Comparison of ENCODE assay signal across 8 cellular contexts in the genomic region with DNA sequence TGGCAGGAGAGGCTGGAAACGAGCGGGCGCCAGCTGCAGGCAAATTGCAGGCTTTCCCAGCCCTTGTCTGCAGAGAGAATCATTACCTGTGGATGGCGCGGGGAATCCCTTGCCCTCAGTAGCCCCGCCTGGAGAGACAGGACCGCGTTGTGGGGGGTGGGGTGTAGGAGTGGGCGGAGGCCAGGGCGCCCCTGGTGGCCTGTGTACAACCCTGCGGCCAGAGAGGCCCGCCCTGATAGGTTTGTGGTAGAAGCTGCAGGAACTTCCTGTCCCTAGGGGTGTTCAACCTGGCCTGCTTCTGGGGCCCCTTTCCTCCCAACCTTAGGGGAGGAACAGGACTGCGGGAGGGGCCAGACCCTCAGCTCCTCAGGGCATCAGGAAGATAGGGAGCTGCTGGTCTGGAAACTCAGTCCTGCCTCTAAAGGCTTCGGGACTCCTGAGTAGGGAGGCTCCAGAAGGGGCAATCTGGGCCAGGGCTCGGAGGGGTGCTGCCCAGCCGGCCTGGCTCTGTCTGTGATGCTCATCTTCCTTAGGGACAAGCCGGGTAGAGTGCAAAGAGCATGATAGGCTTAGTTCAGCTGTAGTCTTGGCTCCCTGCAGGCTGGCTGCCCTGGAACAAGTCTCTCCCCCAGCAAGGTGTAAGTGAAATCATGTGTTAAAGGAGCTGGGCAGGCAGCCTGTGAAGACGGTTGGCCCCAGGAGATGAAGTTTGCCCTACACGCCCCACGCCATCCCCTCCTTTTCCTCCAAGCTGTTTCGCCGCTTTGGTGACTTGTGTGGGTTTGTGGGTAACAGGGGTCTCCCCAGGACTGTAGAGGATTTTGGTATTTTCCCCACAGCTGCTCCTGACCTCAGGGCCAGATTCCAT. TPM values are rescaled to one million over a fixed set of nuclear protein-coding genes. Genes with fewer than 3 reads are reported as not detected.
A peak's percentile ranks its signal among the peaks of the same experiment; 100 is the strongest.
DNase-seq lines count a peak whose midpoint lies in the region; ATAC-seq, FAIRE-seq and TF ChIP-seq lines count a peak whose summit lies in the region.

No MANE protein-coding gene starts in this region.

- peak; percentile 87 for DNase-seq in DMS53 (lab: John Stamatoyannopoulos, UW)
- DNase-seq in HuH-7.5 (ENCODE audit: low spot score) = peak; percentile 96
- peak; percentile 13 for DNase-seq in RCC 7860 (ENCODE audit: low spot score)
- peak; percentile 84 for DNase-seq in activated T-helper 1 cell treated with anti-CD3 and anti-CD28 coated beads, Interleukin-12 subunit alpha, Interleukin-12 subunit beta, Interleukin-2, Interleukin-4 antibody, amounts not matched to agents 30 ng/mL and 10 ng/mL and 1 ng/mL, durations not matched to agents 14 hours and 24 hours and 36 hours (ENCODE audit: low spot score)
- peak; percentile 49 for DNase-seq in fibroblast of peridontal ligament (ENCODE audit: extremely low read depth)
- DNase-seq in stimulated activated naive CD8-positive, alpha-beta T cell treated with anti-CD3 and anti-CD28 coated beads, Interleukin-15, Interleukin-2, amounts not matched to agents 100 U/mL and 50 U/mL, for 24 hours = peak; percentile 87

- H3K9me3 Mint-ChIP-seq in activated T-helper 1 cell treated with anti-CD3 and anti-CD28 coated beads, Interleukin-12 subunit alpha, Interleukin-12 subunit beta, Interleukin-2, Interleukin-4 antibody, amounts not matched to agents 30 ng/mL and 10 ng/mL and 1 ng/mL, durations not matched to agents 14 hours and 24 hours and 36 hours = no peaks in the 10 kb centered on the region
- H3K9me3 Mint-ChIP-seq in nephron = no peaks in the 10 kb centered on the region

- H3K4me3 Mint-ChIP-seq in activated T-helper 1 cell treated with anti-CD3 and anti-CD28 coated beads, Interleukin-12 subunit alpha, Interleukin-12 subunit beta, Interleukin-2, Interleukin-4 antibody, amounts not matched to agents 30 ng/mL and 10 ng/mL and 1 ng/mL, durations not matched to agents 14 hours and 24 hours and 36 hours = peak overlapping the region; percentile 84
- peak overlapping the region; percentile 80 to 91 (median 85) for H3K4me3 Mint-ChIP-seq in nephron

- intact Hi-C loops in activated T-helper 1 cell treated with anti-CD3 and anti-CD28 coated beads, Interleukin-12 subunit alpha, Interleukin-12 subunit beta, Interleukin-2, Interleukin-4 antibody, amounts not matched to agents 30 ng/mL and 10 ng/mL and 1 ng/mL, durations not matched to agents 14 hours and 24 hours and 36 hours (cut with micrococcal nuclease) = loop anchor here (1.0 to 5.0 kb wide), 4 partner anchors 16 to 175 kb away; a partner anchor contains a TSS

- peaks cover 60% of the 10 kb centered on the region for H3K4me1 Mint-ChIP-seq in activated T-helper 1 cell treated with anti-CD3 and anti-CD28 coated beads, Interleukin-12 subunit alpha, Interleukin-12 subunit beta, Interleukin-2, Interleukin-4 antibody, amounts not matched to agents 30 ng/mL and 10 ng/mL and 1 ng/mL, durations not matched to agents 14 hours and 24 hours and 36 hours (ENCODE audit: low read depth)
- H3K4me1 Mint-ChIP-seq in nephron = peaks cover 32% of the 10 kb centered on the region

- H3K27ac Mint-ChIP-seq in activated T-helper 1 cell treated with anti-CD3 and anti-CD28 coated beads, Interleukin-12 subunit alpha, Interleukin-12 subunit beta, Interleukin-2, Interleukin-4 antibody, amounts not matched to agents 30 ng/mL and 10 ng/mL and 1 ng/mL, durations not matched to agents 14 hours and 24 hours and 36 hours = peak overlapping the region; percentile 91
- peak overlapping the region; percentile 45 to 89 (median 73) for H3K27ac Mint-ChIP-seq in nephron

- ATAC-seq in GM21526 (IDR thresholded peaks at IDR 0.05; ENCODE audit: low FRiP score, unreplicated experiment) = peak; percentile 66
- ATAC-seq in stimulated activated naive CD8-positive, alpha-beta T cell treated with anti-CD3 and anti-CD28 coated beads, Interleukin-15, Interleukin-2, amounts not matched to agents 100 U/mL and 50 U/mL, for 24 hours = peak; percentile 76

- no peak for FAIRE-seq in RCC 7860 (lab: Jason Lieb, UNC)

- no peaks in the 10 kb centered on the region for H3K27me3 Mint-ChIP-seq in activated T-helper 1 cell treated with anti-CD3 and anti-CD28 coated beads, Interleukin-12 subunit alpha, Interleukin-12 subunit beta, Interleukin-2, Interleukin-4 antibody, amounts not matched to agents 30 ng/mL and 10 ng/mL and 1 ng/mL, durations not matched to agents 14 hours and 24 hours and 36 hours (ENCODE audit: insufficient read depth)
- peaks cover 14% of the 10 kb centered on the region for H3K27me3 Mint-ChIP-seq in nephron (ENCODE audit: low read depth)

- peak; percentile 72 to 87 (median 81) for TF ChIP-seq CTCF in nephron (IDR thresholded peaks at IDR 0.05; ENCODE audit: unreplicated experiment in 3 of 3)

- peaks cover 4% of the 10 kb centered on the region for H3K36me3 Mint-ChIP-seq in activated T-helper 1 cell treated with anti-CD3 and anti-CD28 coated beads, Interleukin-12 subunit alpha, Interleukin-12 subunit beta, Interleukin-2, Interleukin-4 antibody, amounts not matched to agents 30 ng/mL and 10 ng/mL and 1 ng/mL, durations not matched to agents 14 hours and 24 hours and 36 hours (ENCODE audit: low read depth)
- peaks cover 1% of the 10 kb centered on the region for H3K36me3 Mint-ChIP-seq in nephron (ENCODE audit: low read depth)

RNA-seq across cellular contexts. Expression of a gene that starts 24.1 kb away (rescaled TPM):
- total RNA-seq in activated T-helper 1 cell treated with anti-CD3 and anti-CD28 coated beads, Interleukin-12 subunit alpha, Interleukin-12 subunit beta, Interleukin-2, Interleukin-4 antibody, amounts not matched to agents 30 ng/mL and 10 ng/mL and 1 ng/mL, durations not matched to agents 14 hours and 24 hours and 36 hours = 0.73 and 0.83 TPM in 2 replicates

Comparison
In these comparisons a context has a peak if more than half of its experiments do, and no peak if none do; other contexts are left out.
1. Peak in every context shown above with its lines: DNase-seq and ATAC-seq.
2. DNase-seq: peak in every context shown above with its lines; median percentile 96 in HuH-7.5; 87 in DMS53; 87 in stimulated activated naive CD8-positive, alpha-beta T cell treated with anti-CD3 and anti-CD28 coated beads, Interleukin-15, Interleukin-2, amounts not matched to agents 100 U/mL and 50 U/mL, for 24 hours; 84 in activated T-helper 1 cell treated with anti-CD3 and anti-CD28 coated beads, Interleukin-12 subunit alpha, Interleukin-12 subunit beta, Interleukin-2, Interleukin-4 antibody, amounts not matched to agents 30 ng/mL and 10 ng/mL and 1 ng/mL, durations not matched to agents 14 hours and 24 hours and 36 hours; 49 in fibroblast of peridontal ligament; 13 in RCC 7860.